1 cellular context compared by ENCODE assay signal in the genomic region with DNA sequence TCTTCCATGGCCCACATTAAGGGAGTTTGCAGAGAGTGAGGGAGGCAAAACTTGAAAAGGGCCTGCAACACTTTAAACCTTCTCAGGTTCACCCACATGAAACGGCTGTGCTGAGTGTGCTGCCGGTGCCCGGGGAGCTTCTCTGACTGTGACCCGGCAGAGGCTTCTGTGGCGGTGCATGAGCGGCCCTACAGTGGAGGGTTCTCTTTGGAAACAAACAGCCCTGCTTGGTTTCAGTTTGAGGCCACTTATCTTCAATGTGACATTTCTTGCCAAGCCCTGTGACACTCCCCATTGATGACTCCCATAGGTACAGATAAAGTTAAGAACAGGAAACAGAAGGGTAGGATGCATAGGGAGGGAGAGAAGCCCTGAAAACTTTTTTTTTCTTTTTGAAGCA.
TF ChIP-seq lines count a peak whose summit lies in the region.

No MANE protein-coding gene starts in this region.

TF ChIP-seq in HepG2, 621 proteins besides CTCF, POLR2A, EP300 and RAD21:
- TF ChIP-seq SIX4 (CRISPR knock-in tag; IDR thresholded peaks at IDR 0.05) (no peak), GABPB1 (CRISPR knock-in tag; IDR thresholded peaks at IDR 0.05) (no peak), ZNF20 (CRISPR knock-in tag; IDR thresholded peaks at IDR 0.05) (no peak)
